Comparison of ENCODE assay signal across 1 cellular context in the genomic region with DNA sequence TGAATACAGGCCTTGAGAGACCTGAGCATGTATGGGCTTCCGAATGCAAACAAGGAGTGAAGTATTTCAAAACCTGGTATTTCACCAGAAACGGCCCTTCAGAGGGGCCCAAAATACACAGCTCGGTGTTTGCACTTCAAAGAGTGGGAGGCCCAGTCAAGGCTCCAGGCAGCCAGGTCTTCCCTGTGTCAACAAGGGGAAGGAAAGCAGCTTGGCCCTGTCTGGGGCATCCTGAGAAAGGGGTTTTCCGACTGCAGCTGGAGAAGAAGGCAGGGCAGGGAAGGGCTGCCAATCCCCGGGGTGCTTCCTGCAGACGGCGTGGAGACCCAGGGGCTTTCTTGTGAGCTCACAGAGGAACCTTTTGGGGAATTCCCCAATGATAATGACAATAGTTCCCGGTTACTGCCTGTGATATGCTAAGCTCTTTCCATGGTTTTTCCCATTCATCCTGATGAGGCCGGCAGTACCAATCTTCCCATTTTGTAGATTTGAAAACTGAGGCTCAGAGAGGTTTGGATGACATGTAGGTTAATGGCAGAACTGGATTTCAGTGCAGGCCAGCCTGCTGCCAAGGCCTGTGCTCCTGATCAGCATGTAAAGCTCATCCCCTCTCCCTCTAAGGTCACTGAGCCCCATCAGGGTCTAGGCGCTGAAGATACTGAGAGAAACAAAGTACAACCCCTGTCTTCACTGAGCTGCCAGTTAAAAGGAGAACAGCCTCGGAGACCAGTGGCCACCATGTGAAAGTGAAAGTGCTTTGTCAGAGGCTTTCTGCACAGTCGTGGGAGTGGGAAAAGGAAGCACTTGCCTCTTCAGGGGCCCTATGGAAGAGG.
TF ChIP-seq lines count a peak whose summit lies in the region.

No MANE protein-coding gene starts in this region.

TF ChIP-seq in HepG2, 621 proteins besides CTCF, POLR2A, EP300 and RAD21 (continued from another document and continues in another):
- peak; percentile 96 for TF ChIP-seq RCOR2 (CRISPR knock-in tag; IDR thresholded peaks at IDR 0.05)
- TF ChIP-seq, protein P1, sequence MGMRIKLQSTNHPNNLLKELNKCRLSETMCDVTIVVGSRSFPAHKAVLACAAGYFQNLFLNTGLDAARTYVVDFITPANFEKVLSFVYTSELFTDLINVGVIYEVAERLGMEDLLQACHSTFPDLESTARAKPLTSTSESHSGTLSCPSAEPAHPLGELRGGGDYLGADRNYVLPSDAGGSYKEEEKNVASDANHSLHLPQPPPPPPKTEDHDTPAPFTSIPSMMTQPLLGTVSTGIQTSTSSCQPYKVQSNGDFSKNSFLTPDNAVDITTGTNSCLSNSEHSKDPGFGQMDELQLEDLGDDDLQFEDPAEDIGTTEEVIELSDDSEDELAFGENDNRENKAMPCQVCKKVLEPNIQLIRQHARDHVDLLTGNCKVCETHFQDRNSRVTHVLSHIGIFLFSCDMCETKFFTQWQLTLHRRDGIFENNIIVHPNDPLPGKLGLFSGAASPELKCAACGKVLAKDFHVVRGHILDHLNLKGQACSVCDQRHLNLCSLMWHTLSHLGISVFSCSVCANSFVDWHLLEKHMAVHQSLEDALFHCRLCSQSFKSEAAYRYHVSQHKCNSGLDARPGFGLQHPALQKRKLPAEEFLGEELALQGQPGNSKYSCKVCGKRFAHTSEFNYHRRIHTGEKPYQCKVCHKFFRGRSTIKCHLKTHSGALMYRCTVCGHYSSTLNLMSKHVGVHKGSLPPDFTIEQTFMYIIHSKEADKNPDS (CRISPR knock-in tag; IDR thresholded peaks at IDR 0.05) = no peak
- TF ChIP-seq HDAC1 (CRISPR knock-in tag; IDR thresholded peaks at IDR 0.05) = peak; percentile 99
- TF ChIP-seq, protein P2, sequence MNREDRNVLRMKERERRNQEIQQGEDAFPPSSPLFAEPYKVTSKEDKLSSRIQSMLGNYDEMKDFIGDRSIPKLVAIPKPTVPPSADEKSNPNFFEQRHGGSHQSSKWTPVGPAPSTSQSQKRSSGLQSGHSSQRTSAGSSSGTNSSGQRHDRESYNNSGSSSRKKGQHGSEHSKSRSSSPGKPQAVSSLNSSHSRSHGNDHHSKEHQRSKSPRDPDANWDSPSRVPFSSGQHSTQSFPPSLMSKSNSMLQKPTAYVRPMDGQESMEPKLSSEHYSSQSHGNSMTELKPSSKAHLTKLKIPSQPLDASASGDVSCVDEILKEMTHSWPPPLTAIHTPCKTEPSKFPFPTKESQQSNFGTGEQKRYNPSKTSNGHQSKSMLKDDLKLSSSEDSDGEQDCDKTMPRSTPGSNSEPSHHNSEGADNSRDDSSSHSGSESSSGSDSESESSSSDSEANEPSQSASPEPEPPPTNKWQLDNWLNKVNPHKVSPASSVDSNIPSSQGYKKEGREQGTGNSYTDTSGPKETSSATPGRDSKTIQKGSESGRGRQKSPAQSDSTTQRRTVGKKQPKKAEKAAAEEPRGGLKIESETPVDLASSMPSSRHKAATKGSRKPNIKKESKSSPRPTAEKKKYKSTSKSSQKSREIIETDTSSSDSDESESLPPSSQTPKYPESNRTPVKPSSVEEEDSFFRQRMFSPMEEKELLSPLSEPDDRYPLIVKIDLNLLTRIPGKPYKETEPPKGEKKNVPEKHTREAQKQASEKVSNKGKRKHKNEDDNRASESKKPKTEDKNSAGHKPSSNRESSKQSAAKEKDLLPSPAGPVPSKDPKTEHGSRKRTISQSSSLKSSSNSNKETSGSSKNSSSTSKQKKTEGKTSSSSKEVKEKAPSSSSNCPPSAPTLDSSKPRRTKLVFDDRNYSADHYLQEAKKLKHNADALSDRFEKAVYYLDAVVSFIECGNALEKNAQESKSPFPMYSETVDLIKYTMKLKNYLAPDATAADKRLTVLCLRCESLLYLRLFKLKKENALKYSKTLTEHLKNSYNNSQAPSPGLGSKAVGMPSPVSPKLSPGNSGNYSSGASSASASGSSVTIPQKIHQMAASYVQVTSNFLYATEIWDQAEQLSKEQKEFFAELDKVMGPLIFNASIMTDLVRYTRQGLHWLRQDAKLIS (CRISPR knock-in tag; IDR thresholded peaks at IDR 0.05) = no peak
- peak; percentile 100 for TF ChIP-seq TBX2 (CRISPR knock-in tag; IDR thresholded peaks at IDR 0.05; ENCODE audit: borderline replicate concordance)
- no peak for TF ChIP-seq CENPX (CRISPR knock-in tag; IDR thresholded peaks at IDR 0.05)
- TF ChIP-seq, protein P3, sequence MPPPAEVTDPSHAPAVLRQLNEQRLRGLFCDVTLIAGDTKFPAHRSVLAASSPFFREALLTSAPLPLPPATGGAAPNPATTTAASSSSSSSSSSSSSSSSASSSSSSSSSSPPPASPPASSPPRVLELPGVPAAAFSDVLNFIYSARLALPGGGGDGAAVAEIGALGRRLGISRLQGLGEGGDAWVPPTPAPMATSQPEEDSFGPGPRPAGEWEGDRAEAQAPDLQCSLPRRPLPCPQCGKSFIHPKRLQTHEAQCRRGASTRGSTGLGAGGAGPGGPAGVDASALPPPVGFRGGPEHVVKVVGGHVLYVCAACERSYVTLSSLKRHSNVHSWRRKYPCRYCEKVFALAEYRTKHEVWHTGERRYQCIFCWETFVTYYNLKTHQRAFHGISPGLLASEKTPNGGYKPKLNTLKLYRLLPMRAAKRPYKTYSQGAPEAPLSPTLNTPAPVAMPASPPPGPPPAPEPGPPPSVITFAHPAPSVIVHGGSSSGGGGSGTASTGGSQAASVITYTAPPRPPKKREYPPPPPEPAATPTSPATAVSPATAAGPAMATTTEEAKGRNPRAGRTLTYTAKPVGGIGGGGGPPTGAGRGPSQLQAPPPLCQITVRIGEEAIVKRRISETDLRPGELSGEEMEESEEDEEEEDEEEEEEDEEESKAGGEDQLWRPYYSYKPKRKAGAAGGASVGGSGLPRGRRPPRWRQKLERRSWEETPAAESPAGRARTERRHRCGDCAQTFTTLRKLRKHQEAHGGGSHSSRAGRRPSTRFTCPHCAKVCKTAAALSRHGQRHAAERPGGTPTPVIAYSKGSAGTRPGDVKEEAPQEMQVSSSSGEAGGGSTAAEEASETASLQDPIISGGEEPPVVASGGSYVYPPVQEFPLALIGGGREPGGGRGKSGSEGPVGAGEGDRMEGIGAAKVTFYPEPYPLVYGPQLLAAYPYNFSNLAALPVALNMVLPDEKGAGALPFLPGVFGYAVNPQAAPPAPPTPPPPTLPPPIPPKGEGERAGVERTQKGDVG (CRISPR knock-in tag; IDR thresholded peaks at IDR 0.05; ENCODE audit: borderline replicate concordance) = 0 out of 2 replicates have a peak, but pooled peaks have one; percentile 28
- no peak for TF ChIP-seq BRCA1 (CRISPR knock-in tag; IDR thresholded peaks at IDR 0.05)
- TF ChIP-seq, protein P4, sequence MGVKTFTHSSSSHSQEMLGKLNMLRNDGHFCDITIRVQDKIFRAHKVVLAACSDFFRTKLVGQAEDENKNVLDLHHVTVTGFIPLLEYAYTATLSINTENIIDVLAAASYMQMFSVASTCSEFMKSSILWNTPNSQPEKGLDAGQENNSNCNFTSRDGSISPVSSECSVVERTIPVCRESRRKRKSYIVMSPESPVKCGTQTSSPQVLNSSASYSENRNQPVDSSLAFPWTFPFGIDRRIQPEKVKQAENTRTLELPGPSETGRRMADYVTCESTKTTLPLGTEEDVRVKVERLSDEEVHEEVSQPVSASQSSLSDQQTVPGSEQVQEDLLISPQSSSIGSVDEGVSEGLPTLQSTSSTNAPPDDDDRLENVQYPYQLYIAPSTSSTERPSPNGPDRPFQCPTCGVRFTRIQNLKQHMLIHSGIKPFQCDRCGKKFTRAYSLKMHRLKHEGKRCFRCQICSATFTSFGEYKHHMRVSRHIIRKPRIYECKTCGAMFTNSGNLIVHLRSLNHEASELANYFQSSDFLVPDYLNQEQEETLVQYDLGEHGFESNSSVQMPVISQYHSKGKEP (CRISPR knock-in tag; IDR thresholded peaks at IDR 0.05) = peak; percentile 87; the same call in 1 of the 2 replicates
- TF ChIP-seq ZBTB7A (CRISPR knock-in tag; IDR thresholded peaks at IDR 0.05) = no peak
- no peak for TF ChIP-seq AGO1 (IDR thresholded peaks at IDR 0.05; ENCODE audit: low read depth, low read length, poor library complexity, severe bottlenecking)
- TF ChIP-seq, protein P5, sequence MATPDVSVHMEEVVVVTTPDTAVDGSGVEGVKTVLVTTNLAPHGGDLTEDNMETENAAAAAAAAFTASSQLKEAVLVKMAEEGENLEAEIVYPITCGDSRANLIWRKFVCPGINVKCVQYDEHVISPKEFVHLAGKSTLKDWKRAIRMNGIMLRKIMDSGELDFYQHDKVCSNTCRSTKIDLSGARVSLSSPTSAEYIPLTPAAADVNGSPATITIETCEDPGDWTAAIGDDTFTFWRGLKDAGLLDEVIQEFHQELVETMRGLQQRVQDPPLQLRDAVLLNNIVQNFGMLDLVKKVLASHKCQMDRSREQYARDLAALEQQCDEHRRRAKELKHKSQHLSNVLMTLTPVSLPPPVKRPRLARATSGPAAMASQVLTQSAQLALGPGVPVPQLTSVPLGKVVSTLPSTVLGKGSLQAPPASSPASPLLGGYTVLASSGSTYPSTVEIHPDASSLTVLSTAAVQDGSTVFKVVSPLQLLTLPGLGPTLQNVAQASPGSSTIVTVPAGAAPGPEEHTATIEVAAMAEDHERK (CRISPR knock-in tag; IDR thresholded peaks at IDR 0.05; ENCODE audit: low read depth) = 0 out of 2 replicates have a peak, but pooled peaks have one; percentile 54
- TF ChIP-seq, protein P6, sequence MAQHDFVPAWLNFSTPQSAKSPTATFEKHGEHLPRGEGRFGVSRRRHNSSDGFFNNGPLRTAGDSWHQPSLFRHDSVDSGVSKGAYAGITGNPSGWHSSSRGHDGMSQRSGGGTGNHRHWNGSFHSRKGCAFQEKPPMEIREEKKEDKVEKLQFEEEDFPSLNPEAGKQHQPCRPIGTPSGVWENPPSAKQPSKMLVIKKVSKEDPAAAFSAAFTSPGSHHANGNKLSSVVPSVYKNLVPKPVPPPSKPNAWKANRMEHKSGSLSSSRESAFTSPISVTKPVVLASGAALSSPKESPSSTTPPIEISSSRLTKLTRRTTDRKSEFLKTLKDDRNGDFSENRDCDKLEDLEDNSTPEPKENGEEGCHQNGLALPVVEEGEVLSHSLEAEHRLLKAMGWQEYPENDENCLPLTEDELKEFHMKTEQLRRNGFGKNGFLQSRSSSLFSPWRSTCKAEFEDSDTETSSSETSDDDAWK (CRISPR knock-in tag; IDR thresholded peaks at IDR 0.05) = no peak
- TF ChIP-seq POGZ (CRISPR knock-in tag; IDR thresholded peaks at IDR 0.05) = peak; percentile 84
- TF ChIP-seq NFATC3 (CRISPR knock-in tag; IDR thresholded peaks at IDR 0.05) = 0 out of 2 replicates have a peak, but pooled peaks have one; percentile 72
- TF ChIP-seq, protein P7, sequence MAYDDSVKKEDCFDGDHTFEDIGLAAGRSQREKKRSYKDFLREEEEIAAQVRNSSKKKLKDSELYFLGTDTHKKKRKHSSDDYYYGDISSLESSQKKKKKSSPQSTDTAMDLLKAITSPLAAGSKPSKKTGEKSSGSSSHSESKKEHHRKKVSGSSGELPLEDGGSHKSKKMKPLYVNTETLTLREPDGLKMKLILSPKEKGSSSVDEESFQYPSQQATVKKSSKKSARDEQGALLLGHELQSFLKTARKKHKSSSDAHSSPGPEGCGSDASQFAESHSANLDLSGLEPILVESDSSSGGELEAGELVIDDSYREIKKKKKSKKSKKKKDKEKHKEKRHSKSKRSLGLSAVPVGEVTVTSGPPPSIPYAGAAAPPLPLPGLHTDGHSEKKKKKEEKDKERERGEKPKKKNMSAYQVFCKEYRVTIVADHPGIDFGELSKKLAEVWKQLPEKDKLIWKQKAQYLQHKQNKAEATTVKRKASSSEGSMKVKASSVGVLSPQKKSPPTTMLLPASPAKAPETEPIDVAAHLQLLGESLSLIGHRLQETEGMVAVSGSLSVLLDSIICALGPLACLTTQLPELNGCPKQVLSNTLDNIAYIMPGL (CRISPR knock-in tag; IDR thresholded peaks at IDR 0.05; ENCODE audit: borderline replicate concordance in 1 of 2, low read depth in 1 of 2) = no peak
- TF ChIP-seq, protein P8, sequence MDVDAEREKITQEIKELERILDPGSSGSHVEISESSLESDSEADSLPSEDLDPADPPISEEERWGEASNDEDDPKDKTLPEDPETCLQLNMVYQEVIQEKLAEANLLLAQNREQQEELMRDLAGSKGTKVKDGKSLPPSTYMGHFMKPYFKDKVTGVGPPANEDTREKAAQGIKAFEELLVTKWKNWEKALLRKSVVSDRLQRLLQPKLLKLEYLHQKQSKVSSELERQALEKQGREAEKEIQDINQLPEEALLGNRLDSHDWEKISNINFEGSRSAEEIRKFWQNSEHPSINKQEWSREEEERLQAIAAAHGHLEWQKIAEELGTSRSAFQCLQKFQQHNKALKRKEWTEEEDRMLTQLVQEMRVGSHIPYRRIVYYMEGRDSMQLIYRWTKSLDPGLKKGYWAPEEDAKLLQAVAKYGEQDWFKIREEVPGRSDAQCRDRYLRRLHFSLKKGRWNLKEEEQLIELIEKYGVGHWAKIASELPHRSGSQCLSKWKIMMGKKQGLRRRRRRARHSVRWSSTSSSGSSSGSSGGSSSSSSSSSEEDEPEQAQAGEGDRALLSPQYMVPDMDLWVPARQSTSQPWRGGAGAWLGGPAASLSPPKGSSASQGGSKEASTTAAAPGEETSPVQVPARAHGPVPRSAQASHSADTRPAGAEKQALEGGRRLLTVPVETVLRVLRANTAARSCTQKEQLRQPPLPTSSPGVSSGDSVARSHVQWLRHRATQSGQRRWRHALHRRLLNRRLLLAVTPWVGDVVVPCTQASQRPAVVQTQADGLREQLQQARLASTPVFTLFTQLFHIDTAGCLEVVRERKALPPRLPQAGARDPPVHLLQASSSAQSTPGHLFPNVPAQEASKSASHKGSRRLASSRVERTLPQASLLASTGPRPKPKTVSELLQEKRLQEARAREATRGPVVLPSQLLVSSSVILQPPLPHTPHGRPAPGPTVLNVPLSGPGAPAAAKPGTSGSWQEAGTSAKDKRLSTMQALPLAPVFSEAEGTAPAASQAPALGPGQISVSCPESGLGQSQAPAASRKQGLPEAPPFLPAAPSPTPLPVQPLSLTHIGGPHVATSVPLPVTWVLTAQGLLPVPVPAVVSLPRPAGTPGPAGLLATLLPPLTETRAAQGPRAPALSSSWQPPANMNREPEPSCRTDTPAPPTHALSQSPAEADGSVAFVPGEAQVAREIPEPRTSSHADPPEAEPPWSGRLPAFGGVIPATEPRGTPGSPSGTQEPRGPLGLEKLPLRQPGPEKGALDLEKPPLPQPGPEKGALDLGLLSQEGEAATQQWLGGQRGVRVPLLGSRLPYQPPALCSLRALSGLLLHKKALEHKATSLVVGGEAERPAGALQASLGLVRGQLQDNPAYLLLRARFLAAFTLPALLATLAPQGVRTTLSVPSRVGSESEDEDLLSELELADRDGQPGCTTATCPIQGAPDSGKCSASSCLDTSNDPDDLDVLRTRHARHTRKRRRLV (CRISPR knock-in tag; IDR thresholded peaks at IDR 0.05) = peak; percentile 73; the same call in 1 of the 2 replicates
- peak; percentile 79 for TF ChIP-seq THAP11 (CRISPR knock-in tag; IDR thresholded peaks at IDR 0.05)
